24 cellular contexts compared by ENCODE assay signal in the genomic region with DNA sequence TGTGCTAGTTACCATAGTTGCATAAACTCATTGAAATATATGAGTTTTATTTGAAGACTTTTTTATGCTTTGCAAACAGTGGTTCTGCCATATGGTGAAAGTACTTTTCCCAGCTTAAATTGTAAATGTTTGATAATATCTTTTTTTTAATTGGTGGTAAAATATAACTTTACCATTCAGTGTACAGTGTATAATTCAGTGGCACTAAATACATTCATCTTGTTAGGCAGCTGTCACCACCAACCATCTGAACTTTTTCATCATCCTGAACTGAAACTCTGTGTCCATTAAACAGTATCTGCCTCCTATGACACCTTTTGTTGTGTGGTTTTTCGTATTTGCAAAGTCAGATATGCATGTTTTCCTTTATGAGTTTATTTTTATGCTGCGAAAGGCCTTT.
"Had no signal": no experiment of that assay in that cellular context is flagged by ENCODE, and none has a peak within 500 bp of the region (broad histone marks: within the 10 kb centered on the region; RNA-seq: fewer than 3 reads in every experiment).

No MANE protein-coding gene starts in this region.

- H3K27me3 Mint-ChIP-seq: naive B cell; stimulated activated memory B cell treated with anti-CD40 and anti-IgM and Interleukin-4, amounts not matched to agents 10 μg/mL and 1 μg/mL and 100 μg/mL, for 72 hours had no signal

- DNase-seq: colonic mucosa; dermis blood vessel endothelial cell; esophagus squamous epithelium; foreskin fibroblast; glutamatergic neuron; kidney; left cardiac atrium; left ventricle myocardium superior; mesenchymal stem cell; midbrain; naive B cell; posterior cingulate gyrus; spleen; stimulated activated CD4-positive, alpha-beta T cell treated with anti-CD3 and anti-CD28 coated beads, Interleukin-15, amount 100 ng/mL, for 24 hours; stimulated activated CD4-positive, alpha-beta T cell treated with anti-CD3 and anti-CD28 coated beads, Interleukin-1b, Interleukin-23, amount 100 ng/mL, for 48 hours; stimulated activated CD4-positive, alpha-beta T cell treated with anti-CD3 and anti-CD28 coated beads, Interleukin-4, amount 100 ng/mL, for 24 hours; stomach; substantia nigra; transverse colon had no signal

- H3K9me3 Mint-ChIP-seq: naive B cell; stimulated activated memory B cell treated with anti-CD40 and anti-IgM and Interleukin-4, amounts not matched to agents 10 μg/mL and 1 μg/mL and 100 μg/mL, for 72 hours had no signal

- H3K4me3 Mint-ChIP-seq: naive B cell; stimulated activated memory B cell treated with anti-CD40 and anti-IgM and Interleukin-4, amounts not matched to agents 10 μg/mL and 1 μg/mL and 100 μg/mL, for 72 hours had no signal

- H3K27ac Mint-ChIP-seq: stimulated activated memory B cell treated with anti-CD40 and anti-IgM and Interleukin-4, amounts not matched to agents 10 μg/mL and 1 μg/mL and 100 μg/mL, for 72 hours had no signal

- H3K27ac ChIP-seq: colonic mucosa, esophagus squamous epithelium, gastroesophageal sphincter, spleen, stomach, thoracic aorta, transverse colon had no signal

- H3K27me3 ChIP-seq: colonic mucosa, esophagus squamous epithelium, gastroesophageal sphincter, spleen, stomach, transverse colon had no signal

- H3K4me1 ChIP-seq: colonic mucosa, transverse colon had no signal

- H3K4me3 ChIP-seq: colonic mucosa, esophagus squamous epithelium, gastroesophageal sphincter, lung, spleen, stomach, thoracic aorta, transverse colon had no signal

- H3K9me3 ChIP-seq: colonic mucosa, esophagus squamous epithelium, gastroesophageal sphincter, spleen, stomach, thoracic aorta, transverse colon had no signal

- ATAC-seq: gastroesophageal sphincter; left cardiac atrium; sciatic nerve; stimulated activated memory B cell treated with anti-CD40 and anti-IgM and Interleukin-4, amounts not matched to agents 10 μg/mL and 1 μg/mL and 100 μg/mL, for 72 hours had no signal
